Comparison of ENCODE assay signal across 28 cellular contexts in genomic region chr20:8724884-8725283, GRCh38.
"Had no signal": no experiment of that assay in that cellular context is flagged by ENCODE, and none has a peak within 500 bp of the region (broad histone marks: within the 10 kb centered on the region; RNA-seq: fewer than 3 reads in every experiment).

No MANE protein-coding gene starts in this region.

- ATAC-seq: effector memory CD8-positive, alpha-beta T cell; esophagus mucosa; foreskin keratinocyte; gastrocnemius medialis; gastroesophageal sphincter; heart left ventricle; heart right ventricle had no signal

- FAIRE-seq: colon, endometrium, endothelial cell of umbilical vein, frontal cortex had no signal

- H3K27ac ChIP-seq: colonic mucosa, coronary artery, dorsolateral prefrontal cortex, epithelial cell of prostate, esophagus muscularis mucosa, esophagus squamous epithelium, foreskin keratinocyte, gastrocnemius medialis, gastroesophageal sphincter, heart left ventricle, heart right ventricle had no signal

- H3K36me3 ChIP-seq: colonic mucosa, esophagus squamous epithelium, gastrocnemius medialis had no signal

- H3K4me1 ChIP-seq: colonic mucosa, esophagus squamous epithelium, foreskin keratinocyte had no signal

- H3K27me3 ChIP-seq: colonic mucosa, dorsolateral prefrontal cortex, esophagus muscularis mucosa, esophagus squamous epithelium, foreskin keratinocyte, gastrocnemius medialis, gastroesophageal sphincter, heart left ventricle, heart right ventricle had no signal

- H3K9me3 ChIP-seq: colonic mucosa, esophagus muscularis mucosa, esophagus squamous epithelium, gastrocnemius medialis, gastroesophageal sphincter, heart left ventricle, heart right ventricle had no signal

- DNase-seq: colonic mucosa; cortex of kidney; dermis blood vessel endothelial cell; dorsolateral prefrontal cortex; effector CD4-positive, alpha-beta T cell; effector CD8-positive, alpha-beta T cell; effector memory CD4-positive, alpha-beta T cell; effector memory CD8-positive, alpha-beta T cell; endodermal cell; erythroblast; esophagus squamous epithelium; foreskin fibroblast; foreskin keratinocyte; foreskin melanocyte; gastrocnemius medialis; glutamatergic neuron; head of caudate nucleus; heart left ventricle; heart right ventricle had no signal

- H3K4me3 ChIP-seq: colonic mucosa, coronary artery, dorsolateral prefrontal cortex, esophagus muscularis mucosa, esophagus squamous epithelium, gastrocnemius medialis, gastroesophageal sphincter, heart left ventricle, heart right ventricle had no signal
